Comparison of ENCODE assay signal across 8 cellular contexts in the genomic region with DNA sequence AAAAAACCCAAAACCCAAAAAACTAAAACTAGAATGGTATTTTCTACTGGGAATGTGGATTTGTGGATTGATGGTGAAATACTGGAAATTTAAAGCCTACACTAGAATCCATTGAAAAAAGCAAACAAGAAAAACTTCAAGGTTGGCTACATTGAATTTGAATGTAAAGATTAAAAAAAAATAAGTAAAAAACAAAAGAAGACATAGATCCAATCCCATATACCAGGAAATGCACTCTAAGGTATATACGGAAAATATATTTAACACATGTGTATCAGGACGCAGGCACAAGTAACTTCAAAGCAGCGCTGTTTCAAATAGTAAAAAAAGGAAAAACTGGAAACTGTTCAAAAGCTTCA. TPM values are rescaled to one million over a fixed set of nuclear protein-coding genes. Genes with fewer than 3 reads are reported as not detected.
A peak's percentile ranks its signal among the peaks of the same experiment; 100 is the strongest.
DNase-seq lines count a peak whose midpoint lies in the region; ATAC-seq and TF ChIP-seq lines count a peak whose summit lies in the region.

No MANE protein-coding gene starts in this region.

- H3K9me3 ChIP-seq in GM23248 (ENCODE audit: low read depth) (no peaks in the 10 kb centered on the region), gastrocnemius medialis (no peaks in the 10 kb centered on the region)

- intact Hi-C loops in gastrocnemius medialis (cut with DNase I; ENCODE audit: low total_unique reads): loop anchor here (2.0 to 10.0 kb wide), 2 partner anchors 66 to 634 kb away; a partner anchor contains a TSS

- H3K79me2 ChIP-seq in GM23248 (ENCODE audit: insufficient read depth): peaks cover 35% of the 10 kb centered on the region

- H3K4me3 ChIP-seq in GM23248 (peak overlapping the region; percentile 95), foreskin fibroblast (ENCODE audit: low read depth in 1 of 2, low read length in 2 of 2) (peak overlapping the region; percentile 54 to 82), gastrocnemius medialis (peak overlapping the region; percentile 78 to 96 (median 86))

- no peak for DNase-seq in GM23248
- no peak for DNase-seq in foreskin fibroblast
- no peak for DNase-seq in gastrocnemius medialis
- DNase-seq in NCI-H345 (lab: John Stamatoyannopoulos, UW): no peak
- no peak for DNase-seq in occipital lobe (lab: John Stamatoyannopoulos, UW)

- H3K4me1 ChIP-seq in GM23248 (ENCODE audit: insufficient read depth): peaks cover 7% of the 10 kb centered on the region
- peaks cover 15 to 21% of the 10 kb centered on the region in 2 donors for H3K4me1 ChIP-seq in gastrocnemius medialis

- peak overlapping the region; percentile 90 for H3K4me2 ChIP-seq in GM23248 (ENCODE audit: unreplicated experiment)

- in situ Hi-C loops in GM23248 (cut with MboI): no loop called here
- in situ Hi-C loops in gastrocnemius medialis (cut with MboI; ENCODE audit: low sequenced_read_pairs in 4 of 4): loop anchor here in 1 of 4 donors (25.0 kb wide), 1 partner anchor 641 kb away; a partner anchor contains a TSS

- ATAC-seq in gastrocnemius medialis (no peak), HG02642 (IDR thresholded peaks at IDR 0.05; ENCODE audit: poor library complexity, unreplicated experiment) (no peak), HG03378 (IDR thresholded peaks at IDR 0.05; ENCODE audit: unreplicated experiment) (no peak)

- H3K27ac ChIP-seq in GM23248 (peak overlapping the region; percentile 65), VCaP (peak overlapping the region; percentile 85), gastrocnemius medialis (peak overlapping the region; percentile 83 to 97 (median 90))

- TF ChIP-seq POLR2A in gastrocnemius medialis (IDR thresholded peaks at IDR 0.05): no peak

- H3K9ac ChIP-seq in GM23248: peak overlapping the region; percentile 81

- TF ChIP-seq CTCF in VCaP (conservative IDR thresholded peaks at IDR 0.05) (no peak), foreskin fibroblast (IDR thresholded peaks at IDR 0.05; ENCODE audit: low read depth, low read length) (no peak), gastrocnemius medialis (IDR thresholded peaks at IDR 0.05 in 4 of 5, conservative IDR thresholded peaks at IDR 0.05 in 1 of 5) (no peak)

- H3K9me2 ChIP-seq in GM23248 (ENCODE audit: insufficient read depth): no peaks in the 10 kb centered on the region

- WGBS in GM23248 (ENCODE audit: low coverage in 1 of 2, low lambda C conversion rate in 2 of 2, missing lambda C conversion rate in 2 of 2), 2 experiments: 0 to 1% methylated on average over 3 of the region's 3 CpGs

- H3K36me3 ChIP-seq in GM23248 (ENCODE audit: low read depth) (no peaks in the 10 kb centered on the region), gastrocnemius medialis (no peaks in the 10 kb centered on the region)

- no peaks in the 10 kb centered on the region for H4K20me1 ChIP-seq in GM23248 (ENCODE audit: insufficient read depth)

- no peaks in the 10 kb centered on the region for H3K27me3 ChIP-seq in GM23248 (replicated peaks; ENCODE audit: insufficient read depth)
- H3K27me3 ChIP-seq in gastrocnemius medialis: no peaks in the 10 kb centered on the region

- H3F3A ChIP-seq in GM23248 (ENCODE audit: insufficient read depth): no peaks in the 10 kb centered on the region

- H2AFZ ChIP-seq in GM23248: peak overlapping the region; percentile 97

RNA-seq across cellular contexts. Expression of a gene that starts 0.8 kb away (rescaled TPM):
- total RNA-seq in GM23248 (2014; rRNA removed; shearing (Covaris generic)): 15.0 and 19.2 TPM in 2 replicates
- 10.2 and 10.8 TPM in 2 replicates for polyA plus RNA-seq in GM23248 (2016; fragmentation: Nextera tagmentation; extraction: Ambion mirVana)
- 1 to 10 TPM; 3.5 to 6.5 (median 5.4) TPM for total RNA-seq in gastrocnemius medialis
- 103 TPM for total RNA-seq in occipital lobe

RNA-seq across cellular contexts. Expression of a gene that starts 19.4 kb away (rescaled TPM):
- 3.9 and 9.5 TPM in 2 replicates for total RNA-seq in GM23248 (2014; rRNA removed; shearing (Covaris generic))
- 23.9 and 24.7 TPM in 2 replicates for polyA plus RNA-seq in GM23248 (2016; fragmentation: Nextera tagmentation; extraction: Ambion mirVana)
- 10 to 100 TPM; 13.0 to 23.9 (median 20.1) TPM for total RNA-seq in gastrocnemius medialis
- 6.6 TPM for total RNA-seq in occipital lobe
